9 cellular contexts compared by ENCODE assay signal in genomic region chr19:48836089-48837017, GRCh38. TPM values are rescaled to one million over a fixed set of nuclear protein-coding genes. Genes with fewer than 3 reads are reported as not detected.
DNase-seq lines count a peak whose midpoint lies in the region; ATAC-seq, FAIRE-seq and TF ChIP-seq lines count a peak whose summit lies in the region.
"Had no signal": no experiment of that assay in that cellular context is flagged by ENCODE, and none has a peak within 500 bp of the region (broad histone marks: within the 10 kb centered on the region; RNA-seq: fewer than 3 reads in every experiment).

Gene HSD17B14 (minus strand): TSS chr19:48836491. CDS start chr19:48836411, 80 bp downstream.

- peak within 1 kb of the TSS; percentile 59 to 84 for H3K9ac ChIP-seq in K562 (ENCODE audit: insufficient read depth in 1 of 2, low read depth in 2 of 2, low read length in 2 of 2)

- intact Hi-C loops in K562 (cut with micrococcal nuclease): no loop called here

- no peak for FAIRE-seq in K562 (lab: Jason Lieb, UNC)

- POLR2A ChIA-PET in K562 (lab: Yijun Ruan, JAX): interaction anchor here (0.5 to 1.7 kb wide), 2 partner anchors 21 to 132 kb away, joined by 3 to 6 read pairs; no protein-coding TSS in a partner anchor

- H3K27ac Mint-ChIP-seq in immature natural killer cell: peak within 1 kb of the TSS in 4 of 6 donors; percentile 40 to 87 (median 60)
- H3K27ac Mint-ChIP-seq in stimulated activated naive B cell treated with anti-CD40 and anti-IgM and Interleukin-4, amounts not matched to agents 10 μg/mL and 1 μg/mL and 100 μg/mL, for 72 hours: peak within 1 kb of the TSS; percentile 92

- no peaks in the 10 kb centered on the region for H4K20me1 ChIP-seq in K562 (replicated peaks; ENCODE audit: control insufficient read depth, insufficient read depth, low read length)

- H3K4me1 ChIP-seq in K562 (replicated peaks in 1 of 2; ENCODE audit: control insufficient read depth in 2 of 2, insufficient read depth in 2 of 2, low read length in 2 of 2): peaks cover 8 to 38% of the 10 kb centered on the region in 2 experiments

- H3K79me2 ChIP-seq in K562 (ENCODE audit: control insufficient read depth, insufficient read depth, low read length): no peaks in the 10 kb centered on the region

- peak in 2 of 3 experiments; percentile 46 to 59 for DNase-seq in NCI-H1417 (lab: John Stamatoyannopoulos, UW)
- DNase-seq in NCI-H1417 treated with DMSO at 0.1 percent for 48 hours (lab: John Stamatoyannopoulos, UW): no peak
- peak; percentile 20 for DNase-seq in NCI-H1105 (lab: John Stamatoyannopoulos, UW)
- peak in 2 of 4 experiments; percentile 29 to 33 for DNase-seq in K562 (ENCODE audit: extremely low read depth in 1 of 4, low spot score in 3 of 4)
- DNase-seq in immature natural killer cell: no peak
- no peak for DNase-seq in stimulated activated naive B cell treated with anti-CD40 and anti-IgM and Interleukin-4, amounts not matched to agents 10 μg/mL and 1 μg/mL and 100 μg/mL, for 72 hours
- DNase-seq in NK-92 treated with Interleukin-12 subunit alpha and Interleukin-12 subunit beta, amount 100 ng/mL, for 24 hours (lab: John Stamatoyannopoulos, UW): no peak

- no peak; a peak in 1 of 6 replicates for TF ChIP-seq CTCF in K562 (IDR thresholded peaks at IDR 0.05 in 2 of 3, conservative IDR thresholded peaks at IDR 0.05 in 1 of 3; ENCODE audit: insufficient read depth in 2 of 3, low read depth in 1 of 3, low read length in 3 of 3)

- H3K4me3 Mint-ChIP-seq in immature natural killer cell: peak within 1 kb of the TSS; percentile 61 to 79 (median 70)
- H3K4me3 Mint-ChIP-seq in stimulated activated naive B cell treated with anti-CD40 and anti-IgM and Interleukin-4, amounts not matched to agents 10 μg/mL and 1 μg/mL and 100 μg/mL, for 72 hours: peak within 1 kb of the TSS; percentile 86 to 94

- H3K4me2 ChIP-seq in K562 (ENCODE audit: insufficient read depth, low read length): peak within 1 kb of the TSS; percentile 52; the same call in 1 of the 2 replicates

- no peak for TF ChIP-seq EP300 in K562 (IDR thresholded peaks at IDR 0.05; ENCODE audit: low read length)

- TF ChIP-seq RAD21 in K562 (CRISPR knock-in tag; conservative IDR thresholded peaks at IDR 0.05 in 1 of 2, IDR thresholded peaks at IDR 0.05 in 1 of 2): no peak; a peak in 1 of 4 replicates

- no TSS peak for BruUV-seq in K562 (replicated peaks; lab: Mats Ljungman, UMichigan)

- H3K36me3 Mint-ChIP-seq in immature natural killer cell: no peaks in the 10 kb centered on the region
- H3K36me3 Mint-ChIP-seq in stimulated activated naive B cell treated with anti-CD40 and anti-IgM and Interleukin-4, amounts not matched to agents 10 μg/mL and 1 μg/mL and 100 μg/mL, for 72 hours: peaks cover 4 to 6% of the 10 kb centered on the region in 2 donors

- no peaks in the 10 kb centered on the region for H3K27me3 ChIP-seq in K562 (ENCODE audit: control insufficient read depth in 2 of 2, insufficient read depth in 2 of 2, low read length in 2 of 2)
- H3K27me3 ChIP-seq: body of pancreas had no signal

- no peaks in the 10 kb centered on the region for H3K9me3 ChIP-seq in K562 (replicated peaks; ENCODE audit: control insufficient read depth, insufficient read depth, low read depth, low read length)
- H3K9me3 ChIP-seq: body of pancreas had no signal

- H3K27ac ChIP-seq in K562 (ENCODE audit: extremely low read depth, low read depth, low read length): peak within 1 kb of the TSS; percentile 82

- in situ Hi-C loops in K562 (cut with MboI): loop anchor here (5.0 kb wide), 1 partner anchor 194 kb away; no protein-coding TSS in a partner anchor

- H3K4me1 Mint-ChIP-seq in immature natural killer cell: peaks cover 15 to 16% of the 10 kb centered on the region in 2 donors
- H3K4me1 Mint-ChIP-seq in stimulated activated naive B cell treated with anti-CD40 and anti-IgM and Interleukin-4, amounts not matched to agents 10 μg/mL and 1 μg/mL and 100 μg/mL, for 72 hours: peaks cover 19 to 33% of the 10 kb centered on the region in 2 donors

- ATAC-seq in K562 (peak; percentile 37), HG03354 (IDR thresholded peaks at IDR 0.05; ENCODE audit: poor library complexity, severe bottlenecking, unreplicated experiment) (no peak)
- ATAC-seq in stimulated activated naive B cell treated with anti-CD40 and anti-IgM and Interleukin-4, amounts not matched to agents 10 μg/mL and 1 μg/mL and 100 μg/mL, for 72 hours (replicated peaks): peak; percentile 22 to 25

- no peaks in the 10 kb centered on the region for H3K9me3 Mint-ChIP-seq in immature natural killer cell
- no peaks in the 10 kb centered on the region for H3K9me3 Mint-ChIP-seq in stimulated activated naive B cell treated with anti-CD40 and anti-IgM and Interleukin-4, amounts not matched to agents 10 μg/mL and 1 μg/mL and 100 μg/mL, for 72 hours

- H3K36me3 ChIP-seq in K562 (ENCODE audit: control insufficient read depth, insufficient read depth, low read length): no peaks in the 10 kb centered on the region; the same call in 1 of the 3 replicates

- no peak within 1 kb of the TSS for H3K4me3 ChIP-seq in K562
- H3K4me3 ChIP-seq: body of pancreas had no signal

- peaks cover 4% of the 10 kb centered on the region for H3K9me1 ChIP-seq in K562 (ENCODE audit: control insufficient read depth, insufficient read depth, low read length)

- WGBS in K562 (ENCODE audit: insufficient coverage, low coverage, missing lambda C conversion rate): 84% methylated on average over 26 of the region's 35 CpGs

- no peak for TF ChIP-seq POLR2A in K562 (conservative IDR thresholded peaks at IDR 0.05)

- CTCF ChIA-PET in K562 (lab: Yijun Ruan, JAX; ENCODE audit: low intra/inter-chr PET ratio): interaction anchor here (0.6 to 2.7 kb wide), 9 partner anchors 19 to 191 kb away, joined by 3 to 28 read pairs (median 4); partner anchors contain the start of gene CA11

- H2AFZ ChIP-seq in K562 (ENCODE audit: low read depth, low read length): peak within 1 kb of the TSS; percentile 99

- H3K27me3 Mint-ChIP-seq in immature natural killer cell (ENCODE audit: low read depth in 3 of 3): peaks cover 2 to 12% (median 9%) of the 10 kb centered on the region in 3 donors
- no peaks in the 10 kb centered on the region for H3K27me3 Mint-ChIP-seq in stimulated activated naive B cell treated with anti-CD40 and anti-IgM and Interleukin-4, amounts not matched to agents 10 μg/mL and 1 μg/mL and 100 μg/mL, for 72 hours

TF ChIP-seq in K562, 482 proteins besides CTCF, POLR2A, EP300 and RAD21 (continues in another document):
- no peak for TF ChIP-seq ZNF316 (IDR thresholded peaks at IDR 0.05)
- peak; percentile 62 for TF ChIP-seq EGR1 (conservative IDR thresholded peaks at IDR 0.05)
- TF ChIP-seq ETV1 (tag; conservative IDR thresholded peaks at IDR 0.05; ENCODE audit: low read depth): 0 out of 2 replicates have a peak, but pooled peaks have one; percentile 60
- no peak for TF ChIP-seq GATA2 (CRISPR knock-in tag; IDR thresholded peaks at IDR 0.05)
- no peak for TF ChIP-seq ZNF384 (IDR thresholded peaks at IDR 0.05; ENCODE audit: low read depth, low read length)
- TF ChIP-seq HDAC1 (IDR thresholded peaks at IDR 0.05): 0 out of 4 replicates have a peak, but pooled peaks of 1 of the 2 experiments have one; percentile 12
- no peak for TF ChIP-seq XRCC3 (IDR thresholded peaks at IDR 0.05)
- 0 out of 2 replicates have a peak, but pooled peaks have one; percentile 2 for TF ChIP-seq ATF7 (IDR thresholded peaks at IDR 0.05)
- no peak; the same call in 1 of the 2 replicates for TF ChIP-seq TOE1 (IDR thresholded peaks at IDR 0.05; ENCODE audit: borderline replicate concordance)
- TF ChIP-seq TOE1 (CRISPR knock-in tag; IDR thresholded peaks at IDR 0.05; ENCODE audit: borderline replicate concordance, low read depth): no peak
- no peak for TF ChIP-seq ID3 (CRISPR knock-in tag; IDR thresholded peaks at IDR 0.05)
- no peak for TF ChIP-seq ID3 (tag; IDR thresholded peaks at IDR 0.05)
- 0 out of 2 replicates have a peak, but pooled peaks have one; percentile 3 for TF ChIP-seq NCOA1 (IDR thresholded peaks at IDR 0.05; ENCODE audit: low read depth)
- TF ChIP-seq ZNF263 (CRISPR knock-in tag; IDR thresholded peaks at IDR 0.05; ENCODE audit: borderline replicate concordance): peak; percentile 57

RNA-seq across cellular contexts. Expression of gene HSD17B14, which starts in this region (rescaled TPM):
- 0.70 and 1.7 TPM in 2 replicates for total RNA-seq in K562 (2011; cell fraction: chromatin; rRNA removed; ENCODE audit: low replicate concordance)
- total RNA-seq in K562 (2011; cell fraction: nucleolus; rRNA removed): 0.50 and 1.1 TPM in 2 replicates
- total RNA-seq in K562 (2011; cell fraction: nucleoplasm; rRNA removed): 0.53 and 0.88 TPM in 2 replicates
- 0.20 TPM in 1 of 2 replicates, not detected in the other for total RNA-seq in K562 (2014; rRNA removed)
- not detected in 2 replicates for total RNA-seq in K562 (2014; rRNA removed; fragmentation: Illumina TruSeq; extraction: Trizol)
- total RNA-seq in K562 (2015; rRNA removed; fragmentation: Illumina TruSeq; extraction: Trizol): not detected in 2 replicates
- total RNA-seq in K562 (2021): 0.16 TPM in 1 of 2 replicates, not detected in the other
- polyA plus RNA-seq in K562 (2011; rRNA removed): 0.20 TPM in 1 of 2 replicates, not detected in the other
- polyA plus RNA-seq in K562 (2011; cell fraction: cytosol; rRNA removed): 0.19 and 0.22 TPM in 2 replicates
- polyA plus RNA-seq in K562 (2011; cell fraction: nucleus; rRNA removed): 0.60 and 1.2 TPM in 2 replicates
- polyA plus RNA-seq in K562 (2012): 0.21 and 1.0 TPM in 2 replicates
- polyA plus RNA-seq in K562 (2014; fragmentation: Illumina TruSeq; extraction: Trizol): not detected in 2 replicates
- not detected for polyA plus RNA-seq in K562 (2014; fragmentation: Nextera tagmentation; extraction: Ambion mirVana)
- polyA plus RNA-seq in K562 (2014; rRNA removed): not detected in 2 replicates
- not detected in 2 replicates for polyA minus RNA-seq in K562 (2011; rRNA and poly(A)+ RNA removed)
- not detected in 2 replicates for polyA minus RNA-seq in K562 (2011; cell fraction: cytosol; rRNA and poly(A)+ RNA removed)
- not detected in 2 replicates for polyA minus RNA-seq in K562 (2011; cell fraction: nucleus; rRNA and poly(A)+ RNA removed)
- not detected for polyA plus RNA-seq in immature natural killer cell

Comparison
In these comparisons a context has a peak if more than half of its experiments do, and no peak if none do; other contexts are left out.
1. DNase-seq: peak in NCI-H1417 (2 of 3) and NCI-H1105 (single experiment); none in NCI-H1417 treated with DMSO at 0.1 percent for 48 hours (single experiment), immature natural killer cell (0 of 3), stimulated activated naive B cell treated with anti-CD40 and anti-IgM and Interleukin-4, amounts not matched to agents 10 μg/mL and 1 μg/mL and 100 μg/mL, for 72 hours (single experiment) and NK-92 treated with Interleukin-12 subunit alpha and Interleukin-12 subunit beta, amount 100 ng/mL, for 24 hours (single experiment).